In the genomic region with DNA sequence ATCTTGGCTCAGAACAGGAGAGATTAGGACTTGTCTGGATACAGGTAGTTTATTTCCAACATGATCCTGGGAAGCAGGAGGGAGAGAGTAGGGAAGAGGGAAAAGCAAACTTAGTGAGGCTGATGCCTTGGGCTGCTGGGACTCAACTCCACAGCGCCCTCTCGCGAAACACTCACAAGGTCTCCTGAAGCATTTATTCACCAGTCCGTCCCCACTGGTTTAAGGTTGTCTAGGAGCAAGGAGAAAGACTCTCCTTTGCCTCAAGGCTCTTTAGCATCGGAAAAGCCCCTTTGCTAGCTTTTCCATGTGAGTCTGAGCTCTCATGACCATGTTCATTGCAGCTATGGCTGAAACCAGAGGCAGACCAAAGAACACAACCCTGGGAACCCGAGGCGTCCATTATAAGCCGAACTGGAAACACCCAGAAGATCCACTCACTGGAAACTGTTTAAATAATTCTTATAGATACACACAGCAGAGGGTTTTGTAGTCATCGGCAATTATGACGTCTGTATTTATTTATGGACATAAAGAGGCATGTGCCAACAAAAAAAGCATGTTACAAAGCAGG, we compare ENCODE assay signal across 9 cellular contexts.
DNase-seq lines count a peak whose midpoint lies in the region; ATAC-seq and TF ChIP-seq lines count a peak whose summit lies in the region.
"Had no signal": no experiment of that assay in that cellular context is flagged by ENCODE, and none has a peak within 500 bp of the region (broad histone marks: within the 10 kb centered on the region; RNA-seq: fewer than 3 reads in every experiment).

No MANE protein-coding gene starts in this region.

- H3K9me3 ChIP-seq in cardiac muscle cell (ENCODE audit: low read depth): no peaks in the 10 kb centered on the region

- POLR2A ChIA-PET in activated naive CD8-positive, alpha-beta T cell treated with anti-CD3 and anti-CD28 coated beads, Interleukin-2, amount 10 ng/mL, durations not matched to agents 7 days and 5 days (lab: Charles Lee): no interaction called here

- H3K4me1 Mint-ChIP-seq in activated naive CD8-positive, alpha-beta T cell treated with anti-CD3 and anti-CD28 coated beads, Interleukin-2, amount 10 ng/mL, durations not matched to agents 7 days and 5 days: no peaks in the 10 kb centered on the region
- H3K4me1 Mint-ChIP-seq: CD4-positive, alpha-beta memory T cell had no signal

- H3K4me3 Mint-ChIP-seq in activated naive CD8-positive, alpha-beta T cell treated with anti-CD3 and anti-CD28 coated beads, Interleukin-2, amount 10 ng/mL, durations not matched to agents 7 days and 5 days: no peak overlapping the region
- H3K4me3 Mint-ChIP-seq: CD4-positive, alpha-beta memory T cell had no signal

- no peak for ATAC-seq in activated naive CD8-positive, alpha-beta T cell treated with anti-CD3 and anti-CD28 coated beads, Interleukin-2, amount 10 ng/mL, durations not matched to agents 7 days and 5 days (ENCODE audit: low read depth)
- no peak for ATAC-seq in HG03025 (IDR thresholded peaks at IDR 0.05; ENCODE audit: low FRiP score, unreplicated experiment)
- no peak for ATAC-seq in GM21367 (IDR thresholded peaks at IDR 0.05; ENCODE audit: unreplicated experiment)

- H3K27me3 Mint-ChIP-seq in activated naive CD8-positive, alpha-beta T cell treated with anti-CD3 and anti-CD28 coated beads, Interleukin-2, amount 10 ng/mL, durations not matched to agents 7 days and 5 days: peaks cover 5% of the 10 kb centered on the region

- peaks cover 3% of the 10 kb centered on the region for H3K9me3 Mint-ChIP-seq in activated naive CD8-positive, alpha-beta T cell treated with anti-CD3 and anti-CD28 coated beads, Interleukin-2, amount 10 ng/mL, durations not matched to agents 7 days and 5 days

- no peak overlapping the region for H3K27ac ChIP-seq in cardiac muscle cell

- no peaks in the 10 kb centered on the region for H3K27me3 ChIP-seq in cardiac muscle cell

- DNase-seq in NCI-H2081 (lab: John Stamatoyannopoulos, UW) (peak; percentile 63 to 74), NCI-H2081 treated with DMSO at 0.1 percent for 48 hours (lab: John Stamatoyannopoulos, UW) (no peak), NCI-H226 (peak; percentile 19), cardiac muscle cell (ENCODE audit: low read depth in 1 of 2, low spot score in 1 of 2) (peak; percentile 81 to 86), posterior cingulate gyrus (peak in 9 of 10 donors; percentile 32 to 94 (median 70))
- DNase-seq in activated naive CD8-positive, alpha-beta T cell treated with anti-CD3 and anti-CD28 coated beads, Interleukin-2, amount 10 ng/mL, durations not matched to agents 7 days and 5 days: peak; percentile 39

- H3K27ac Mint-ChIP-seq in activated naive CD8-positive, alpha-beta T cell treated with anti-CD3 and anti-CD28 coated beads, Interleukin-2, amount 10 ng/mL, durations not matched to agents 7 days and 5 days: no peak overlapping the region
- H3K27ac Mint-ChIP-seq: CD4-positive, alpha-beta memory T cell had no signal

- H3K36me3 Mint-ChIP-seq in activated naive CD8-positive, alpha-beta T cell treated with anti-CD3 and anti-CD28 coated beads, Interleukin-2, amount 10 ng/mL, durations not matched to agents 7 days and 5 days: no peaks in the 10 kb centered on the region
- H3K36me3 Mint-ChIP-seq: CD4-positive, alpha-beta memory T cell had no signal

- H3K4me3 ChIP-seq in cardiac muscle cell: no peak overlapping the region

- H3K36me3 ChIP-seq in cardiac muscle cell: no peaks in the 10 kb centered on the region

- peak; percentile 83 for TF ChIP-seq CTCF in cardiac muscle cell (IDR thresholded peaks at IDR 0.05; ENCODE audit: low read depth, low read length)

- peaks cover 4% of the 10 kb centered on the region for H3K4me1 ChIP-seq in cardiac muscle cell (ENCODE audit: low read depth)

- intact Hi-C loops in posterior cingulate gyrus (cut with DNase I): loop anchor here (10.0 kb wide), 2 partner anchors 78 to 92 kb away; no protein-coding TSS in a partner anchor
